16 cellular contexts compared by ENCODE assay signal in the genomic region with DNA sequence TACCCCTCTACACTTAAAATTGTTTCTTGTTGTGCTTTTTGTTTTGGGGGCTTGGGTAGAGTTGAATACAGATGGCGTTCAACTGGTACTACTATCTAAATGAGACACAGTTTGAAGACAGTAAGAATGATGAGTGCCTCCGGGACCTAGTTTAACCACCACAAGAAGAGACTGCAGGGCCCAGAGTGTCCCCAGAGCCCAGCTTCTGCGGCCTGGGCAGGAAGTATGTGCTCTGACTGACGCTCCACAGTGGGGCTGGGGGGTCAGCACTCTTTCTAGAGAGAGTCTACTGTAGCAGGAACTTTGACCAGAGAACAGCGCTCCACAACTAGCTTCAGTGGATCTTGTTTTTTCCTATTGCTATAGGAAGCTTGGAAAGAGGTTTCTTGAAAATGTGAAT.
"Had no signal": no experiment of that assay in that cellular context is flagged by ENCODE, and none has a peak within 500 bp of the region (broad histone marks: within the 10 kb centered on the region; RNA-seq: fewer than 3 reads in every experiment).

No MANE protein-coding gene starts in this region.

- H3K4me1 Mint-ChIP-seq: naive B cell had no signal

- ATAC-seq: esophagus mucosa, gastroesophageal sphincter, heart right ventricle, mucosa of descending colon, pancreas, sciatic nerve had no signal

- H3K9me3 Mint-ChIP-seq: central memory CD8-positive, alpha-beta T cell; naive B cell; T-helper 1 cell treated with Interleukin-12 subunit alpha and Interleukin-12 subunit beta and Interleukin-4 antibody, amounts not matched to agents 30 μg/mL and 1 μg/mL, for 36 hours had no signal

- H3K27ac Mint-ChIP-seq: T-helper 1 cell treated with Interleukin-12 subunit alpha and Interleukin-12 subunit beta and Interleukin-4 antibody, amounts not matched to agents 30 μg/mL and 1 μg/mL, for 36 hours had no signal

- H3K27me3 Mint-ChIP-seq: central memory CD8-positive, alpha-beta T cell; naive B cell had no signal

- H3K4me3 Mint-ChIP-seq: central memory CD8-positive, alpha-beta T cell; naive B cell; T-helper 1 cell treated with Interleukin-12 subunit alpha and Interleukin-12 subunit beta and Interleukin-4 antibody, amounts not matched to agents 30 μg/mL and 1 μg/mL, for 36 hours had no signal

- DNase-seq: activated CD4-positive, CD25-positive, alpha-beta regulatory T cell treated with anti-CD3 and anti-CD28 coated beads, Interleukin-2, amount 50 U/mL, for 72 hours; activated naive CD4-positive, alpha-beta T cell; aorta; cortex of kidney; heart right ventricle; mesenchymal stem cell; mucosa of descending colon; naive B cell; pancreas; stimulated activated CD4-positive, alpha-beta T cell treated with anti-CD3 and anti-CD28 coated beads, Interleukin-4, amount 100 ng/mL, for 1 hour; tibial artery had no signal
